19 cellular contexts compared by ENCODE assay signal in genomic region chr3:136731274-136731884, GRCh38. TPM values are rescaled to one million over a fixed set of nuclear protein-coding genes. Genes with fewer than 3 reads are reported as not detected.
DNase-seq lines count a peak whose midpoint lies in the region; ATAC-seq and TF ChIP-seq lines count a peak whose summit lies in the region.
"Had no signal": no experiment of that assay in that cellular context is flagged by ENCODE, and none has a peak within 500 bp of the region (broad histone marks: within the 10 kb centered on the region; RNA-seq: fewer than 3 reads in every experiment).

No MANE protein-coding gene starts in this region.

- H3K36me3 Mint-ChIP-seq in CD8-positive, alpha-beta memory T cell, result peaks cover 0 to 6% (median 2%) of the 10 kb centered on the region in 3 donors
- H3K36me3 Mint-ChIP-seq in naive thymus-derived CD4-positive, alpha-beta T cell, result peaks cover under 1 to 4% (median under 1%) of the 10 kb centered on the region in 5 donors
- no peaks in the 10 kb centered on the region for H3K36me3 Mint-ChIP-seq in activated T-helper 1 cell treated with anti-CD3 and anti-CD28 coated beads, Interleukin-12 subunit alpha, Interleukin-12 subunit beta, Interleukin-2, Interleukin-4 antibody, amounts not matched to agents 30 ng/mL and 10 ng/mL and 1 ng/mL, durations not matched to agents 14 hours and 24 hours and 36 hours (ENCODE audit: low read depth)
- peaks cover 4% of the 10 kb centered on the region for H3K36me3 Mint-ChIP-seq in HFFc6 (ENCODE audit: low read depth)

- peak overlapping the region in 4 of 7 donors; percentile 1 to 32 (median 16) for H3K4me3 Mint-ChIP-seq in CD8-positive, alpha-beta memory T cell
- H3K4me3 Mint-ChIP-seq in naive thymus-derived CD4-positive, alpha-beta T cell, result peak overlapping the region in 9 of 10 donors; percentile 3 to 63 (median 12)
- H3K4me3 Mint-ChIP-seq in activated T-helper 1 cell treated with anti-CD3 and anti-CD28 coated beads, Interleukin-12 subunit alpha, Interleukin-12 subunit beta, Interleukin-2, Interleukin-4 antibody, amounts not matched to agents 30 ng/mL and 10 ng/mL and 1 ng/mL, durations not matched to agents 14 hours and 24 hours and 36 hours, result no peak overlapping the region
- H3K4me3 Mint-ChIP-seq in HFFc6, result no peak overlapping the region
- H3K4me3 Mint-ChIP-seq: activated naive CD8-positive, alpha-beta T cell treated with anti-CD3 and anti-CD28 coated beads, Interleukin-2, amount 50 U/mL, for 24 hours; nephron had no signal

- H3K9me3 ChIP-seq in CD8-positive, alpha-beta memory T cell (ENCODE audit: low read length), result no peaks in the 10 kb centered on the region
- no peaks in the 10 kb centered on the region for H3K9me3 ChIP-seq in naive thymus-derived CD4-positive, alpha-beta T cell (ENCODE audit: control insufficient read depth in 2 of 3, low read length in 3 of 3)
- H3K9me3 ChIP-seq: heart right ventricle, upper lobe of right lung had no signal

- intact Hi-C loops in naive thymus-derived CD4-positive, alpha-beta T cell (cut with micrococcal nuclease), result loop anchor here in 1 of 2 donors (2.0 to 5.0 kb wide), 2 partner anchors 13 to 49 kb away; no protein-coding TSS in a partner anchor
- intact Hi-C loops in activated T-helper 1 cell treated with anti-CD3 and anti-CD28 coated beads, Interleukin-12 subunit alpha, Interleukin-12 subunit beta, Interleukin-2, Interleukin-4 antibody, amounts not matched to agents 30 ng/mL and 10 ng/mL and 1 ng/mL, durations not matched to agents 14 hours and 24 hours and 36 hours (cut with micrococcal nuclease), result no loop called here

- DNase-seq in CD8-positive, alpha-beta memory T cell, result no peak
- DNase-seq in cerebellar cortex (ENCODE audit: low spot score), result peak; percentile 53
- DNase-seq in naive thymus-derived CD4-positive, alpha-beta T cell, result no peak
- DNase-seq in activated T-helper 1 cell treated with anti-CD3 and anti-CD28 coated beads, Interleukin-12 subunit alpha, Interleukin-12 subunit beta, Interleukin-2, Interleukin-4 antibody, amounts not matched to agents 30 ng/mL and 10 ng/mL and 1 ng/mL, durations not matched to agents 14 hours and 24 hours and 36 hours (ENCODE audit: low spot score), result no peak
- no peak for DNase-seq in NCI-H1105 treated with DMSO at 0.1 percent for 48 hours (lab: John Stamatoyannopoulos, UW)
- DNase-seq in HFFc6, result no peak
- DNase-seq: activated CD8-positive, alpha-beta memory T cell treated with anti-CD3 and anti-CD28 coated beads, Interleukin-2, amount 50 U/mL, for 48 hours; activated naive CD8-positive, alpha-beta T cell treated with anti-CD3 and anti-CD28 coated beads, Interleukin-2, amount 50 U/mL, for 24 hours; erythroblast; heart right ventricle; NCI-H1092 treated with DMSO at 0.1 percent for 48 hours; NCI-H2171 treated with DMSO at 0.1 percent for 48 hours; right cardiac atrium; stimulated activated CD4-positive, alpha-beta T cell treated with anti-CD3 and anti-CD28 coated beads, Interleukin-4, amount 100 ng/mL, for 1 hour; upper lobe of right lung had no signal

- peak overlapping the region in 3 of 8 donors; percentile 25 to 30 (median 27) for H3K27ac Mint-ChIP-seq in CD8-positive, alpha-beta memory T cell
- H3K27ac Mint-ChIP-seq in naive thymus-derived CD4-positive, alpha-beta T cell, result peak overlapping the region in 6 of 9 donors; percentile 3 to 60 (median 26)
- H3K27ac Mint-ChIP-seq in activated T-helper 1 cell treated with anti-CD3 and anti-CD28 coated beads, Interleukin-12 subunit alpha, Interleukin-12 subunit beta, Interleukin-2, Interleukin-4 antibody, amounts not matched to agents 30 ng/mL and 10 ng/mL and 1 ng/mL, durations not matched to agents 14 hours and 24 hours and 36 hours, result no peak overlapping the region
- no peak overlapping the region for H3K27ac Mint-ChIP-seq in HFFc6
- H3K27ac Mint-ChIP-seq: activated naive CD8-positive, alpha-beta T cell treated with anti-CD3 and anti-CD28 coated beads, Interleukin-2, amount 50 U/mL, for 24 hours had no signal

- CTCF ChIA-PET in CD8-positive, alpha-beta memory T cell (lab: Charles Lee), result interaction anchor here (3.7 kb wide), 1 partner anchor 21 kb away, joined by 20 read pairs; the partner anchor contains the start of gene STAG1
- CTCF ChIA-PET in naive thymus-derived CD4-positive, alpha-beta T cell (lab: Charles Lee), result no interaction called here

- peaks cover 60% of the 10 kb centered on the region for H3K4me1 ChIP-seq in CD8-positive, alpha-beta memory T cell (ENCODE audit: insufficient read depth, low read length)
- H3K4me1 ChIP-seq in naive thymus-derived CD4-positive, alpha-beta T cell (ENCODE audit: control insufficient read depth in 2 of 2, insufficient read depth in 2 of 2, low read length in 2 of 2), result peaks cover 32 to 43% of the 10 kb centered on the region in 2 donors

- TF ChIP-seq CTCF in HFFc6 (IDR thresholded peaks at IDR 0.05), result no peak

- H3K36me3 ChIP-seq in CD8-positive, alpha-beta memory T cell (ENCODE audit: insufficient read depth, low read length), result no peaks in the 10 kb centered on the region
- H3K36me3 ChIP-seq in naive thymus-derived CD4-positive, alpha-beta T cell (ENCODE audit: control insufficient read depth in 2 of 3, insufficient read depth in 3 of 3, low read length in 3 of 3), result no peaks in the 10 kb centered on the region

- peak; percentile 11 for ATAC-seq in HG02588 (IDR thresholded peaks at IDR 0.05; ENCODE audit: unreplicated experiment)
- ATAC-seq in naive thymus-derived CD4-positive, alpha-beta T cell, result no peak
- no peak for ATAC-seq in HG03354 (IDR thresholded peaks at IDR 0.05; ENCODE audit: poor library complexity, severe bottlenecking, unreplicated experiment)
- ATAC-seq: heart right ventricle, right cardiac atrium, upper lobe of right lung had no signal

- no peak overlapping the region for H3K27ac ChIP-seq in CD8-positive, alpha-beta memory T cell (ENCODE audit: low read depth, low read length)
- H3K27ac ChIP-seq in naive thymus-derived CD4-positive, alpha-beta T cell (ENCODE audit: low read depth, low read length), result no peak overlapping the region
- H3K27ac ChIP-seq: C4-2B, heart right ventricle, upper lobe of right lung had no signal

- no peaks in the 10 kb centered on the region for H3K27me3 Mint-ChIP-seq in CD8-positive, alpha-beta memory T cell
- no peaks in the 10 kb centered on the region for H3K27me3 Mint-ChIP-seq in naive thymus-derived CD4-positive, alpha-beta T cell
- no peaks in the 10 kb centered on the region for H3K27me3 Mint-ChIP-seq in activated T-helper 1 cell treated with anti-CD3 and anti-CD28 coated beads, Interleukin-12 subunit alpha, Interleukin-12 subunit beta, Interleukin-2, Interleukin-4 antibody, amounts not matched to agents 30 ng/mL and 10 ng/mL and 1 ng/mL, durations not matched to agents 14 hours and 24 hours and 36 hours (ENCODE audit: insufficient read depth)
- H3K27me3 Mint-ChIP-seq in HFFc6 (ENCODE audit: insufficient read depth), result peaks cover 2% of the 10 kb centered on the region; the same call in 1 of the 2 replicates
- H3K27me3 Mint-ChIP-seq: activated naive CD8-positive, alpha-beta T cell treated with anti-CD3 and anti-CD28 coated beads, Interleukin-2, amount 50 U/mL, for 24 hours had no signal

- no peaks in the 10 kb centered on the region for H3K27me3 ChIP-seq in CD8-positive, alpha-beta memory T cell (ENCODE audit: insufficient read depth, low read length, poor library complexity, severe bottlenecking)
- no peaks in the 10 kb centered on the region for H3K27me3 ChIP-seq in naive thymus-derived CD4-positive, alpha-beta T cell (ENCODE audit: control insufficient read depth in 2 of 2, insufficient read depth in 2 of 2, low read length in 2 of 2)
- H3K27me3 ChIP-seq: heart right ventricle, upper lobe of right lung had no signal

- H3K4me3 ChIP-seq in CD8-positive, alpha-beta memory T cell (ENCODE audit: low read length), result no peak overlapping the region
- no peak overlapping the region for H3K4me3 ChIP-seq in naive thymus-derived CD4-positive, alpha-beta T cell (ENCODE audit: low read length)
- H3K4me3 ChIP-seq: heart right ventricle, upper lobe of right lung had no signal

- POLR2A ChIA-PET in CD8-positive, alpha-beta memory T cell (lab: Charles Lee), result no interaction called here
- POLR2A ChIA-PET in naive thymus-derived CD4-positive, alpha-beta T cell (lab: Charles Lee), result no interaction called here

- no peaks in the 10 kb centered on the region for H3K9me3 Mint-ChIP-seq in CD8-positive, alpha-beta memory T cell
- H3K9me3 Mint-ChIP-seq in naive thymus-derived CD4-positive, alpha-beta T cell, result no peaks in the 10 kb centered on the region
- no peaks in the 10 kb centered on the region for H3K9me3 Mint-ChIP-seq in activated T-helper 1 cell treated with anti-CD3 and anti-CD28 coated beads, Interleukin-12 subunit alpha, Interleukin-12 subunit beta, Interleukin-2, Interleukin-4 antibody, amounts not matched to agents 30 ng/mL and 10 ng/mL and 1 ng/mL, durations not matched to agents 14 hours and 24 hours and 36 hours
- H3K9me3 Mint-ChIP-seq in HFFc6, result no peaks in the 10 kb centered on the region
- H3K9me3 Mint-ChIP-seq: activated naive CD8-positive, alpha-beta T cell treated with anti-CD3 and anti-CD28 coated beads, Interleukin-2, amount 50 U/mL, for 24 hours; nephron had no signal

- H3K4me1 Mint-ChIP-seq in CD8-positive, alpha-beta memory T cell, result peaks cover 62 to 91% (median 81%) of the 10 kb centered on the region in 3 donors
- H3K4me1 Mint-ChIP-seq in naive thymus-derived CD4-positive, alpha-beta T cell, result peaks cover 47 to 83% (median 71%) of the 10 kb centered on the region in 7 donors
- peaks cover 39% of the 10 kb centered on the region for H3K4me1 Mint-ChIP-seq in activated T-helper 1 cell treated with anti-CD3 and anti-CD28 coated beads, Interleukin-12 subunit alpha, Interleukin-12 subunit beta, Interleukin-2, Interleukin-4 antibody, amounts not matched to agents 30 ng/mL and 10 ng/mL and 1 ng/mL, durations not matched to agents 14 hours and 24 hours and 36 hours (ENCODE audit: low read depth)
- H3K4me1 Mint-ChIP-seq in HFFc6 (ENCODE audit: low read depth), result peaks cover 56% of the 10 kb centered on the region

RNA-seq across cellular contexts. Expression of gene STAG1, which starts 20.8 kb away (rescaled TPM):
- total RNA-seq in CD8-positive, alpha-beta memory T cell, result 10 to 100 TPM; 58.5 to 61.4 TPM
- 19.0 TPM for polyA plus RNA-seq in CD8-positive, alpha-beta memory T cell
- total RNA-seq in naive thymus-derived CD4-positive, alpha-beta T cell, result 10 to 100 TPM; 39.7 to 50.7 (median 43.6) TPM
- polyA plus RNA-seq in naive thymus-derived CD4-positive, alpha-beta T cell, result 10 to 100 TPM; 18.5 to 19.2 TPM
- total RNA-seq in activated T-helper 1 cell treated with anti-CD3 and anti-CD28 coated beads, Interleukin-12 subunit alpha, Interleukin-12 subunit beta, Interleukin-2, Interleukin-4 antibody, amounts not matched to agents 30 ng/mL and 10 ng/mL and 1 ng/mL, durations not matched to agents 14 hours and 24 hours and 36 hours, result 46.5 and 47.1 TPM in 2 replicates
- total RNA-seq in HFFc6 (2021; fragmentation: NEBNext Ultra II Directional; extraction: Animal tissue kit (Norgen Biotek cat#: 25700)), result 10 to 100 TPM; 33.7 to 45.3 (median 43.8) TPM

Comparison
In these comparisons a context has a peak if more than half of its experiments do, and no peak if none do; other contexts are left out.
1. H3K27ac Mint-ChIP-seq: peak in naive thymus-derived CD4-positive, alpha-beta T cell (6 of 9); none in activated T-helper 1 cell treated with anti-CD3 and anti-CD28 coated beads, Interleukin-12 subunit alpha, Interleukin-12 subunit beta, Interleukin-2, Interleukin-4 antibody, amounts not matched to agents 30 ng/mL and 10 ng/mL and 1 ng/mL, durations not matched to agents 14 hours and 24 hours and 36 hours (single experiment) and HFFc6 (single experiment).
2. H3K4me3 Mint-ChIP-seq: peak in CD8-positive, alpha-beta memory T cell (4 of 7) and naive thymus-derived CD4-positive, alpha-beta T cell (9 of 10); none in activated T-helper 1 cell treated with anti-CD3 and anti-CD28 coated beads, Interleukin-12 subunit alpha, Interleukin-12 subunit beta, Interleukin-2, Interleukin-4 antibody, amounts not matched to agents 30 ng/mL and 10 ng/mL and 1 ng/mL, durations not matched to agents 14 hours and 24 hours and 36 hours (single experiment) and HFFc6 (single experiment).